Comparison of ENCODE assay signal across 1 cellular context in genomic region chr1:64173300-64173940, GRCh38.
TF ChIP-seq lines count a peak whose summit lies in the region.

No MANE protein-coding gene starts in this region.

TF ChIP-seq in HEK293, 187 proteins besides CTCF, POLR2A, EP300 and RAD21 (continued from another document):
- no peak for TF ChIP-seq ZNF280D (tag by site-specific recombination; IDR thresholded peaks at IDR 0.05)
- TF ChIP-seq ATF2 (tag by site-specific recombination; IDR thresholded peaks at IDR 0.05; ENCODE audit: low read depth) = no peak
- no peak for TF ChIP-seq SP7 (tag by site-specific recombination; IDR thresholded peaks at IDR 0.05)
- TF ChIP-seq GFI1B (tag by site-specific recombination; IDR thresholded peaks at IDR 0.05) = no peak
- TF ChIP-seq ZNF394 (tag by site-specific recombination; IDR thresholded peaks at IDR 0.05; ENCODE audit: borderline replicate concordance) = no peak
- no peak for TF ChIP-seq ZNF530 (tag by site-specific recombination; IDR thresholded peaks at IDR 0.05; ENCODE audit: low read depth)
TF ChIP-seq in HEK293: peak in this region for 0.
